ENCODE assay signal across 7 cellular contexts in genomic region chr12:120713861-120714482, GRCh38. TPM values are rescaled to one million over a fixed set of nuclear protein-coding genes. Genes with fewer than 3 reads are reported as not detected.
DNase-seq lines count a peak whose midpoint lies in the region; ATAC-seq, FAIRE-seq and TF ChIP-seq lines count a peak whose summit lies in the region.

No MANE protein-coding gene starts in this region.

- H3K4me1 Mint-ChIP-seq in activated naive CD4-positive, alpha-beta T cell treated with anti-CD3 and anti-CD28 coated beads, Interleukin-2, amount 50 U/mL, for 24 hours: peaks cover 50% of the 10 kb centered on the region

- peak overlapping the region; percentile 84 for H3K27ac Mint-ChIP-seq in activated naive CD4-positive, alpha-beta T cell treated with anti-CD3 and anti-CD28 coated beads, Interleukin-2, amount 50 U/mL, for 24 hours

- no peaks in the 10 kb centered on the region for H3K9me3 Mint-ChIP-seq in activated naive CD4-positive, alpha-beta T cell treated with anti-CD3 and anti-CD28 coated beads, Interleukin-2, amount 50 U/mL, for 24 hours

- ATAC-seq in Right ventricle myocardium superior (ENCODE audit: poor library complexity) (peak; percentile 70), HG03565 (IDR thresholded peaks at IDR 0.05; ENCODE audit: unreplicated experiment) (no peak)

- no peaks in the 10 kb centered on the region for H3K27me3 Mint-ChIP-seq in activated naive CD4-positive, alpha-beta T cell treated with anti-CD3 and anti-CD28 coated beads, Interleukin-2, amount 50 U/mL, for 24 hours

- peak; percentile 87 for FAIRE-seq in GM12892 (lab: Jason Lieb, UNC)

- DNase-seq in GM12892 (ENCODE audit: insufficient read length): peak; percentile 51
- peak; percentile 55 to 88 (median 88) for DNase-seq in NCI-H1417 (lab: John Stamatoyannopoulos, UW)
- DNase-seq in SKM-1 treated with dmso at 0.1 percent for 144 hours (lab: John Stamatoyannopoulos, UW; ENCODE audit: unreplicated experiment): peak; percentile 44
- DNase-seq in Right ventricle myocardium superior: peak; percentile 51
- DNase-seq in putamen (ENCODE audit: low spot score): peak; percentile 72

- TF ChIP-seq POLR2A in GM12892 (IDR thresholded peaks at IDR 0.05; ENCODE audit: low read depth, low read length): no peak

- peaks cover 7% of the 10 kb centered on the region for H3K36me3 Mint-ChIP-seq in activated naive CD4-positive, alpha-beta T cell treated with anti-CD3 and anti-CD28 coated beads, Interleukin-2, amount 50 U/mL, for 24 hours

- intact Hi-C loops in Right ventricle myocardium superior (cut with DNase I): loop anchor here (2.0 to 5.0 kb wide), 3 partner anchors 65 to 258 kb away; no protein-coding TSS in a partner anchor

- H3K4me3 Mint-ChIP-seq in activated naive CD4-positive, alpha-beta T cell treated with anti-CD3 and anti-CD28 coated beads, Interleukin-2, amount 50 U/mL, for 24 hours: no peak overlapping the region

RNA-seq across cellular contexts. Expression of gene UNC119B, which starts 3.7 kb away (rescaled TPM):
- 15.2 TPM for polyA plus RNA-seq in GM12892 (2012; ENCODE audit: missing spikeins)
- 13.4 TPM for total RNA-seq in Right ventricle myocardium superior

RNA-seq across cellular contexts. Expression of gene ACADS, which starts 11.7 kb away (rescaled TPM):
- 5.3 TPM for polyA plus RNA-seq in GM12892 (2012; ENCODE audit: missing spikeins)
- 113 TPM for total RNA-seq in Right ventricle myocardium superior

RNA-seq across cellular contexts. Expression of gene MLEC, which starts 27.0 kb away (rescaled TPM):
- polyA plus RNA-seq in GM12892 (2012; ENCODE audit: missing spikeins): 48.5 TPM
- total RNA-seq in Right ventricle myocardium superior: 125 TPM
